In the genomic region with DNA sequence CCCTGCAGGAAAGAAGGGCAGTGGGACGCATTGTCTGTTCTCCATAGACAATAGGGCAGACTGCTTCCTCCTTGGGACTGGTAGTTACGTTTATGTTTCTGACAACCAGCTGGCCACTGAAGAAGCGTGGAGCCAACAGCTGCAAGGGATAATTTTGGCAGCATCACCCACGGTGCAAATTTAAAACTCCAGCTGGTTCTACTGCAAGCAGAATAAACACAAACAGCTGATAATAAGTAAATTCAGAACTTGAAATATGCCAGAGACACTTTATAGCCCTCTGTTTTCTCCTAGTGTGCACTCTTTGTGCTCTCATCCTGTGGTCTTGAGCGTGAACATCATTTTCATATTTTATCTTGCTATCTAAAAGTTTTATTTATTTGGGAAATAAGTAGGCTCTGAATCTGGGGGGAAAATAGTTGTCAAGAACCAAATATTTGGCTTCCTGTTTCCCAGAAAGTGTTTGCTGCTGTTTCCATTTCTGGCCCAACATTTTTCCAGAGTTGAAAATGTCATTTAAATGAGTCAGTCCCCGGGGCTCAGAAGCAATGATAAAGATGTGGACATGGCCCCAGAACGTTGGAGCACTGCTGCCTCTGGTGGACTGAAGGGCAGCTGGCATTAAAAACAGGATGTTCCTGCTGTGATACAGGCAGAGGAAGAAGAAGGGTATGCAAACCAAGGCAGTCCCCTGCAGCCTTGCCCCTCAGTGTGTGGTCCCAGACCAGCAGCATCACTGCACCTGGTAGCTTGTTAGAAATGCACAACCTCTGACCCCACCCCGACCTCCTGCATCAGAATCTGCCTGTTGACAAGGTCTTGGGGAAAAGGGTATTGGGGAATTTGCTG, we compare ENCODE assay signal across 8 cellular contexts. TPM values are rescaled to one million over a fixed set of nuclear protein-coding genes. Genes with fewer than 3 reads are reported as not detected.
DNase-seq lines count a peak whose midpoint lies in the region; ATAC-seq and TF ChIP-seq lines count a peak whose summit lies in the region.

No MANE protein-coding gene starts in this region.

- H3K9me3 ChIP-seq in adrenal gland (replicated peaks in 1 of 3), result no peaks in the 10 kb centered on the region
- no peaks in the 10 kb centered on the region for H3K9me3 ChIP-seq in upper lobe of left lung

- POLR2A ChIA-PET in activated CD4-positive, alpha-beta memory T cell treated with anti-CD3 and anti-CD28 coated beads for 36 hours (lab: Charles Lee), result no interaction called here

- CTCF ChIA-PET in activated CD4-positive, alpha-beta memory T cell treated with anti-CD3 and anti-CD28 coated beads for 36 hours (lab: Charles Lee), result no interaction called here

- TF ChIP-seq CTCF in LNCAP (IDR thresholded peaks at IDR 0.05) (peak; percentile 52), adrenal gland (IDR thresholded peaks at IDR 0.05) (peak; percentile 40 to 71 (median 68)), upper lobe of left lung (IDR thresholded peaks at IDR 0.05) (peak; percentile 30 to 64 (median 38)), GM20000 (IDR thresholded peaks at IDR 0.05; ENCODE audit: extremely low read depth, missing control alignments) (no peak)

- TF ChIP-seq EP300 in upper lobe of left lung (IDR thresholded peaks at IDR 0.05), result no peak

- no peak overlapping the region for H3K4me3 Mint-ChIP-seq in activated CD4-positive, alpha-beta memory T cell treated with anti-CD3 and anti-CD28 coated beads for 36 hours

- DNase-seq in adrenal gland (peak in 6 of 7 donors; percentile 69 to 81 (median 77)), islet precursor cell (peak; percentile 78), upper lobe of left lung (peak in 1 of 2 donors; percentile 34), GM20000 (ENCODE audit: low spot score) (no peak)
- no peak for DNase-seq in activated CD4-positive, alpha-beta memory T cell treated with anti-CD3 and anti-CD28 coated beads for 36 hours

- peaks cover 9% of the 10 kb centered on the region for H3K4me1 ChIP-seq in ACC112 (ENCODE audit: control insufficient read depth, insufficient read depth, low read length, unreplicated experiment)
- peaks cover 9 to 29% of the 10 kb centered on the region in 2 donors for H3K4me1 ChIP-seq in adrenal gland (replicated peaks in 1 of 2)
- H3K4me1 ChIP-seq in upper lobe of left lung, result peaks cover 23 to 34% (median 32%) of the 10 kb centered on the region in 4 donors

- H3K36me3 ChIP-seq in ACC112 (ENCODE audit: insufficient read depth, low read length) (no peaks in the 10 kb centered on the region), adrenal gland (replicated peaks in 1 of 2) (no peaks in the 10 kb centered on the region), upper lobe of left lung (no peaks in the 10 kb centered on the region)

- no peaks in the 10 kb centered on the region for H3K36me3 Mint-ChIP-seq in activated CD4-positive, alpha-beta memory T cell treated with anti-CD3 and anti-CD28 coated beads for 36 hours

- peak overlapping the region; percentile 40 for H2AFZ ChIP-seq in ACC112 (ENCODE audit: low read length, unreplicated experiment)

- ATAC-seq in upper lobe of left lung (ENCODE audit: low FRiP score in 2 of 2) (peak; percentile 68 to 83), GM18505 (IDR thresholded peaks at IDR 0.05; ENCODE audit: unreplicated experiment) (no peak)

- H3K79me2 ChIP-seq in ACC112 (ENCODE audit: control insufficient read depth, insufficient read depth, low read length, unreplicated experiment), result no peaks in the 10 kb centered on the region

- H3K27ac Mint-ChIP-seq in activated CD4-positive, alpha-beta memory T cell treated with anti-CD3 and anti-CD28 coated beads for 36 hours, result no peak overlapping the region

- no peaks in the 10 kb centered on the region for H3K4me1 Mint-ChIP-seq in activated CD4-positive, alpha-beta memory T cell treated with anti-CD3 and anti-CD28 coated beads for 36 hours (ENCODE audit: low read depth)

- intact Hi-C loops in adrenal gland (cut with DNase I), result no loop called here
- intact Hi-C loops in activated CD4-positive, alpha-beta memory T cell treated with anti-CD3 and anti-CD28 coated beads for 36 hours (cut with micrococcal nuclease), result no loop called here

- peak overlapping the region; percentile 17; the same call in 1 of the 2 replicates for H3K27ac ChIP-seq in ACC112 (ENCODE audit: low read depth, low read length)
- peak overlapping the region in 3 of 5 donors; percentile 15 to 69 (median 58) for H3K27ac ChIP-seq in adrenal gland
- peak overlapping the region; percentile 10 to 61 (median 13) for H3K27ac ChIP-seq in upper lobe of left lung

- WGBS in adrenal gland, 4 donors, result 32 to 44% (median 40%) methylated on average over 7 to 8 of the region's 8 CpGs
- 38 to 39% methylated on average over 7 to 8 of the region's 8 CpGs for WGBS in upper lobe of left lung, 2 donors

- no peak for TF ChIP-seq POLR2A in adrenal gland (IDR thresholded peaks at IDR 0.05)
- TF ChIP-seq POLR2A in upper lobe of left lung (IDR thresholded peaks at IDR 0.05), result no peak
- no peak for TF ChIP-seq POLR2A in GM18505 (IDR thresholded peaks at IDR 0.05; ENCODE audit: borderline replicate concordance, extremely low read depth, insufficient read depth, insufficient read length)

- peaks cover 7% of the 10 kb centered on the region for H3K27me3 Mint-ChIP-seq in activated CD4-positive, alpha-beta memory T cell treated with anti-CD3 and anti-CD28 coated beads for 36 hours

- H3K4me3 ChIP-seq in ACC112 (ENCODE audit: low read depth, low read length) (no peak overlapping the region), adrenal gland (no peak overlapping the region), upper lobe of left lung (no peak overlapping the region)

- H3K27me3 ChIP-seq in ACC112 (ENCODE audit: insufficient read depth, low read length), result no peaks in the 10 kb centered on the region
- H3K27me3 ChIP-seq in adrenal gland, result no peaks in the 10 kb centered on the region
- no peaks in the 10 kb centered on the region for H3K27me3 ChIP-seq in upper lobe of left lung

- no peaks in the 10 kb centered on the region for H3K9me3 Mint-ChIP-seq in activated CD4-positive, alpha-beta memory T cell treated with anti-CD3 and anti-CD28 coated beads for 36 hours

RNA-seq across cellular contexts. Expression of a gene that starts 12.5 kb away (rescaled TPM):
- total RNA-seq in adrenal gland (10 to 100 TPM; 10.0 to 58.0 (median 21.8) TPM), upper lobe of left lung (100 to 1,000 TPM in 3 of 6 donors, 10 to 100 TPM in 3; 17.8 to 235 (median 88.1) TPM)
- 10 to 100 TPM in 1 of 3 donors, 1 to 10 TPM in 2; 3.4 to 16.3 (median 8.5) TPM for polyA plus RNA-seq in adrenal gland
- not detected for total RNA-seq in activated CD4-positive, alpha-beta memory T cell treated with anti-CD3 and anti-CD28 coated beads for 36 hours

RNA-seq across cellular contexts. Expression of a gene that starts 24.2 kb away (rescaled TPM):
- total RNA-seq in adrenal gland, result 10 to 100 TPM; 22.5 to 83.0 (median 53.7) TPM
- polyA plus RNA-seq in adrenal gland, result 10 to 100 TPM in 1 of 3 donors, 1 to 10 TPM in 2; 4.3 to 16.1 (median 8.0) TPM
- 100 to 1,000 TPM in 1 of 6 donors, 10 to 100 TPM in 5; 25.1 to 160 (median 68.8) TPM for total RNA-seq in upper lobe of left lung
- 1 to 10 TPM; 1.8 to 1.9 TPM for total RNA-seq in activated CD4-positive, alpha-beta memory T cell treated with anti-CD3 and anti-CD28 coated beads for 36 hours

RNA-seq across cellular contexts. Expression of a gene that starts 26.8 kb away (rescaled TPM):
- total RNA-seq in adrenal gland (not detected), upper lobe of left lung (under 1 TPM in 1 of 6 donors, not detected in 5; 0.30 TPM)
- polyA plus RNA-seq in adrenal gland, result not detected
- total RNA-seq in activated CD4-positive, alpha-beta memory T cell treated with anti-CD3 and anti-CD28 coated beads for 36 hours, result not detected

Comparison
In these comparisons a context has a peak if more than half of its experiments do, and no peak if none do; other contexts are left out.
1. DNase-seq: peak in adrenal gland (6 of 7) and islet precursor cell (single experiment); none in activated CD4-positive, alpha-beta memory T cell treated with anti-CD3 and anti-CD28 coated beads for 36 hours (single experiment) and GM20000 (single experiment).
2. RNA of a gene that starts 12.5 kb away (total RNA-seq): 17.8 to 235 TPM in upper lobe of left lung and 10.0 to 58.0 TPM in adrenal gland; not detected in activated CD4-positive, alpha-beta memory T cell treated with anti-CD3 and anti-CD28 coated beads for 36 hours; every median in the first group is over 10 times any median in the second.
3. RNA of a gene that starts 24.2 kb away (total RNA-seq): 25.1 to 160 TPM in upper lobe of left lung and 22.5 to 83.0 TPM in adrenal gland; 1.8 to 1.9 TPM in activated CD4-positive, alpha-beta memory T cell treated with anti-CD3 and anti-CD28 coated beads for 36 hours; every median in the first group is over 4 times any median in the second.
4. Peak in every context shown above with its lines, with median percentiles within 50 percentile points of each other: H3K27ac ChIP-seq.